9 cellular contexts compared by ENCODE assay signal in genomic region chr17:43714338-43715149, GRCh38. TPM values are rescaled to one million over a fixed set of nuclear protein-coding genes. Genes with fewer than 3 reads are reported as not detected.
DNase-seq lines count a peak whose midpoint lies in the region; ATAC-seq and TF ChIP-seq lines count a peak whose summit lies in the region.
"Had no signal": no experiment of that assay in that cellular context is flagged by ENCODE, and none has a peak within 500 bp of the region (broad histone marks: within the 10 kb centered on the region; RNA-seq: fewer than 3 reads in every experiment).

No MANE protein-coding gene starts in this region.

- intact Hi-C loops in left lung (cut with DNase I) = no loop called here

- H3K27ac Mint-ChIP-seq in HFFc6 = peak overlapping the region; percentile 65
- H3K27ac Mint-ChIP-seq in activated naive CD8-positive, alpha-beta T cell treated with anti-CD3 and anti-CD28 coated beads for 36 hours = no peak overlapping the region

- TF ChIP-seq POLR2A in GM18505 (IDR thresholded peaks at IDR 0.05; ENCODE audit: borderline replicate concordance, extremely low read depth, insufficient read depth, insufficient read length) = no peak

- no peak overlapping the region for H3K4me3 ChIP-seq in left lung

- peaks cover 4 to 25% of the 10 kb centered on the region in 2 donors for H3K4me1 ChIP-seq in left lung

- TF ChIP-seq CTCF in HFFc6 (IDR thresholded peaks at IDR 0.05) (no peak), left lung (IDR thresholded peaks at IDR 0.05) (no peak)

- H3K27me3 Mint-ChIP-seq in HFFc6 (ENCODE audit: insufficient read depth) = peaks cover 5% of the 10 kb centered on the region; the same call in 1 of the 2 replicates
- H3K27me3 Mint-ChIP-seq in activated naive CD8-positive, alpha-beta T cell treated with anti-CD3 and anti-CD28 coated beads for 36 hours = peaks cover 63% of the 10 kb centered on the region

- peaks cover 41% of the 10 kb centered on the region for H3K4me1 Mint-ChIP-seq in HFFc6 (ENCODE audit: low read depth)
- peaks cover 14% of the 10 kb centered on the region for H3K4me1 Mint-ChIP-seq in activated naive CD8-positive, alpha-beta T cell treated with anti-CD3 and anti-CD28 coated beads for 36 hours

- H3K27me3 ChIP-seq in left lung = peaks cover 0 to 46% of the 10 kb centered on the region in 2 donors
- H3K27me3 ChIP-seq: thyroid gland had no signal

- peak overlapping the region; percentile 81 for H3K4me3 Mint-ChIP-seq in HFFc6
- H3K4me3 Mint-ChIP-seq in activated naive CD8-positive, alpha-beta T cell treated with anti-CD3 and anti-CD28 coated beads for 36 hours = peak overlapping the region; percentile 9

- no peaks in the 10 kb centered on the region for H3K9me3 ChIP-seq in left lung
- H3K9me3 ChIP-seq: thyroid gland had no signal

- H3K27ac ChIP-seq in left lung = peak overlapping the region in 1 of 2 donors; percentile 48

- H3K36me3 ChIP-seq in left lung = no peaks in the 10 kb centered on the region
- H3K36me3 ChIP-seq: thyroid gland had no signal

- 0 out of 2 replicates have a peak, but pooled peaks cover 4% of the 10 kb centered on the region for H3K9me3 Mint-ChIP-seq in HFFc6
- no peaks in the 10 kb centered on the region for H3K9me3 Mint-ChIP-seq in activated naive CD8-positive, alpha-beta T cell treated with anti-CD3 and anti-CD28 coated beads for 36 hours

- H3K36me3 Mint-ChIP-seq in HFFc6 (ENCODE audit: low read depth) = no peaks in the 10 kb centered on the region
- H3K36me3 Mint-ChIP-seq in activated naive CD8-positive, alpha-beta T cell treated with anti-CD3 and anti-CD28 coated beads for 36 hours = no peaks in the 10 kb centered on the region

- DNase-seq in AG20443 (ENCODE audit: low spot score) = peak; percentile 46
- peak; percentile 72 for DNase-seq in HFFc6
- no peak for DNase-seq in activated naive CD8-positive, alpha-beta T cell treated with anti-CD3 and anti-CD28 coated beads for 36 hours
- DNase-seq in left lung = no peak
- no peak for DNase-seq in LoVo (ENCODE audit: low spot score)
- no peak for DNase-seq in iPS-NIHi11 (ENCODE audit: low spot score)
- no peak for DNase-seq in HUDEP-2 (lab: John Stamatoyannopoulos, UW; ENCODE audit: unreplicated experiment in 76 of 76)

- ATAC-seq in left lung = peak; percentile 53
- ATAC-seq in GM18505 (IDR thresholded peaks at IDR 0.05; ENCODE audit: unreplicated experiment) = no peak

RNA-seq across cellular contexts. Expression of gene SOST, which starts 44.0 kb away (rescaled TPM):
- not detected for total RNA-seq in HFFc6 (2021; fragmentation: NEBNext Ultra II Directional; extraction: Animal tissue kit (Norgen Biotek cat#: 25700))
- not detected for total RNA-seq in activated naive CD8-positive, alpha-beta T cell treated with anti-CD3 and anti-CD28 coated beads for 36 hours
- total RNA-seq in left lung = under 1 TPM in 1 of 2 donors, not detected in 1; 0.12 TPM
- total RNA-seq: thyroid gland had no signal

RNA-seq across cellular contexts. Expression of gene MEOX1, which starts 52.8 kb away (rescaled TPM):
- not detected for total RNA-seq in HFFc6 (2021; fragmentation: NEBNext Ultra II Directional; extraction: Animal tissue kit (Norgen Biotek cat#: 25700))
- under 1 TPM; 0.14 to 0.25 TPM for total RNA-seq in activated naive CD8-positive, alpha-beta T cell treated with anti-CD3 and anti-CD28 coated beads for 36 hours
- total RNA-seq in left lung = 1 to 10 TPM in 1 of 2 donors, under 1 TPM in 1; 0.29 to 1.5 TPM

Comparison
In these comparisons a context has a peak if more than half of its experiments do, and no peak if none do; other contexts are left out.
1. DNase-seq: peak in AG20443 (single experiment) and HFFc6 (single experiment); none in activated naive CD8-positive, alpha-beta T cell treated with anti-CD3 and anti-CD28 coated beads for 36 hours (single experiment), left lung (0 of 2), LoVo (single experiment), iPS-NIHi11 (single experiment) and HUDEP-2 (0 of 76).